Comparison of ENCODE assay signal across 27 cellular contexts in the genomic region with DNA sequence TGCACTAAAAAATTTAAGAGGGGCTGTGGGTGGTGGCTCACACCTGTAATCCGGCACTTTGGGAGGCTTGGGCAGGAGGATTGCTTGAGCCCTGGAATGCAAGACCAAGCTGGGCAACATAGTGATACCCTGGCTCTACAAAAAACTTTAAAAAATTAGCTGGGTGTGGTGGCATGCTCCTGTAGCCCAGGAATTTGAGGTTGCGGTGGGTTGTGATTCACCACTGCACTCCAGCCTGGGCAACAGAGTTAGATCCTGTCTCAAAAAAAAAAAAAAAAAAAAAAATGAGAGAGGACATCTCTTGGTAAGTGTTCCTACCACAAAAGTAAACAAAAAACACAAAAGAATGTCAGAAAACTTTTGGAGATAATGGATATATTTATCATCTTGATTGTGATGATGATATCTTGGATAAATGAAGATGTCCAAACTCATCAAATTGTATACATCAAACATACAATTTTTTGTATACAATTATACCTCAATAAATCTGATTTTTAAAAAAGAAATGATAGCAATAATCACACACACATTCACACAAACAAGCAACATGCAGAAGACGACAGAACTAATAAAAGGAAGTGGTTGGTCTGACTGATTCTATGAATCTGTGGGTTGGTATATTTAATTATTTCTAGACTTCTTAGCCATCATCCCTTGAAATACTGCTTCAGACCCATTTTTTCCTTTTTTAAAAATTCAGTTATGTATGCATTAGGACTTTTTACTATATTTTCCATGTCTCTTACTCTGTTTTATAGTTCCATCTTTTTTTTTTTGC.
"Had no signal": no experiment of that assay in that cellular context is flagged by ENCODE, and none has a peak within 500 bp of the region (broad histone marks: within the 10 kb centered on the region; RNA-seq: fewer than 3 reads in every experiment).

No MANE protein-coding gene starts in this region.

- H3K4me3 Mint-ChIP-seq: activated CD4-positive, alpha-beta T cell treated with anti-CD3 and anti-CD28 coated beads for 36 hours; activated CD8-positive, alpha-beta memory T cell treated with anti-CD3 and anti-CD28 coated beads, Interleukin-2, amount 10 ng/mL, durations not matched to agents 7 days and 5 days; activated CD8-positive, alpha-beta T cell treated with anti-CD3 and anti-CD28 coated beads, Interleukin-2, amount 10 ng/mL, durations not matched to agents 7 days and 5 days; brain; effector memory CD8-positive, alpha-beta T cell; nephron; stimulated activated naive B cell treated with anti-CD40 and anti-IgM and Interleukin-4, amounts not matched to agents 10 μg/mL and 1 μg/mL and 100 μg/mL, for 72 hours had no signal

- ATAC-seq: activated CD4-positive, alpha-beta T cell treated with anti-CD3 and anti-CD28 coated beads for 36 hours; activated CD8-positive, alpha-beta memory T cell treated with anti-CD3 and anti-CD28 coated beads, Interleukin-2, amount 10 ng/mL, durations not matched to agents 7 days and 5 days; activated CD8-positive, alpha-beta T cell treated with anti-CD3 and anti-CD28 coated beads, Interleukin-2, amount 10 ng/mL, durations not matched to agents 7 days and 5 days; activated naive CD4-positive, alpha-beta T cell treated with anti-CD3 and anti-CD28 coated beads, Interleukin-2, amount 50 U/mL, for 72 hours; effector memory CD8-positive, alpha-beta T cell; gastroesophageal sphincter; left cardiac atrium; right cardiac atrium; stimulated activated naive B cell treated with anti-CD40 and anti-IgM and Interleukin-4, amounts not matched to agents 10 μg/mL and 1 μg/mL and 100 μg/mL, for 72 hours had no signal

- H3K9me3 Mint-ChIP-seq: activated T-helper 2 cell treated with anti-CD3 and anti-CD28 coated beads, Interferon-gamma antibody, Interleukin-2, Interleukin-4, amounts not matched to agents 10 μg/mL and 5 μg/mL and 100 μg/mL, durations not matched to agents 14 hours and 24 hours and 36 hours; brain; nephron had no signal

- DNase-seq: activated CD4-positive, alpha-beta T cell treated with anti-CD3 and anti-CD28 coated beads for 36 hours; activated CD4-positive, CD25-positive, alpha-beta regulatory T cell; activated CD8-positive, alpha-beta memory T cell treated with anti-CD3 and anti-CD28 coated beads, Interleukin-2, amount 10 ng/mL, durations not matched to agents 7 days and 5 days; activated CD8-positive, alpha-beta T cell treated with anti-CD3 and anti-CD28 coated beads, Interleukin-2, amount 10 ng/mL, durations not matched to agents 7 days and 5 days; activated T-cell treated with anti-CD3 and anti-CD28 coated beads, Interleukin-2, amount 50 U/mL, for 48 hours; aorta; cortex of kidney; effector memory CD8-positive, alpha-beta T cell; erythroblast; head of caudate nucleus; hippocampal formation; left cardiac atrium; mammary epithelial cell; right cardiac atrium; stimulated activated CD4-positive, alpha-beta T cell treated with anti-CD3 and anti-CD28 coated beads, Interleukin-15, amount 100 ng/mL, for 24 hours; stimulated activated CD4-positive, alpha-beta T cell treated with anti-CD3 and anti-CD28 coated beads, Interleukin-2, amount 100 ng/mL, for 24 hours; stimulated activated naive B cell treated with anti-CD40 and anti-IgM and Interleukin-4, amounts not matched to agents 10 μg/mL and 1 μg/mL and 100 μg/mL, for 72 hours; stomach; T1000; thyroid gland; upper lobe of left lung had no signal

- H3K27ac Mint-ChIP-seq: activated CD4-positive, alpha-beta T cell treated with anti-CD3 and anti-CD28 coated beads for 36 hours; activated CD8-positive, alpha-beta memory T cell treated with anti-CD3 and anti-CD28 coated beads, Interleukin-2, amount 10 ng/mL, durations not matched to agents 7 days and 5 days; activated CD8-positive, alpha-beta T cell treated with anti-CD3 and anti-CD28 coated beads, Interleukin-2, amount 10 ng/mL, durations not matched to agents 7 days and 5 days; activated naive CD4-positive, alpha-beta T cell treated with anti-CD3 and anti-CD28 coated beads, Interleukin-2, amount 50 U/mL, for 72 hours; activated T-helper 2 cell treated with anti-CD3 and anti-CD28 coated beads, Interferon-gamma antibody, Interleukin-2, Interleukin-4, amounts not matched to agents 10 μg/mL and 5 μg/mL and 100 μg/mL, durations not matched to agents 14 hours and 24 hours and 36 hours; brain; effector memory CD8-positive, alpha-beta T cell; nephron; stimulated activated naive B cell treated with anti-CD40 and anti-IgM and Interleukin-4, amounts not matched to agents 10 μg/mL and 1 μg/mL and 100 μg/mL, for 72 hours had no signal

- H3K4me1 Mint-ChIP-seq: activated CD4-positive, alpha-beta T cell treated with anti-CD3 and anti-CD28 coated beads for 36 hours; activated CD8-positive, alpha-beta memory T cell treated with anti-CD3 and anti-CD28 coated beads, Interleukin-2, amount 10 ng/mL, durations not matched to agents 7 days and 5 days; brain; nephron; stimulated activated naive B cell treated with anti-CD40 and anti-IgM and Interleukin-4, amounts not matched to agents 10 μg/mL and 1 μg/mL and 100 μg/mL, for 72 hours had no signal

- FAIRE-seq: keratinocyte had no signal

- H3K27me3 Mint-ChIP-seq: activated CD4-positive, alpha-beta T cell treated with anti-CD3 and anti-CD28 coated beads for 36 hours; activated CD8-positive, alpha-beta memory T cell treated with anti-CD3 and anti-CD28 coated beads, Interleukin-2, amount 10 ng/mL, durations not matched to agents 7 days and 5 days; effector memory CD8-positive, alpha-beta T cell; stimulated activated naive B cell treated with anti-CD40 and anti-IgM and Interleukin-4, amounts not matched to agents 10 μg/mL and 1 μg/mL and 100 μg/mL, for 72 hours had no signal

- H3K36me3 Mint-ChIP-seq: activated CD8-positive, alpha-beta memory T cell treated with anti-CD3 and anti-CD28 coated beads, Interleukin-2, amount 10 ng/mL, durations not matched to agents 7 days and 5 days; brain; stimulated activated naive B cell treated with anti-CD40 and anti-IgM and Interleukin-4, amounts not matched to agents 10 μg/mL and 1 μg/mL and 100 μg/mL, for 72 hours had no signal
